8 cellular contexts compared by ENCODE assay signal in the genomic region with DNA sequence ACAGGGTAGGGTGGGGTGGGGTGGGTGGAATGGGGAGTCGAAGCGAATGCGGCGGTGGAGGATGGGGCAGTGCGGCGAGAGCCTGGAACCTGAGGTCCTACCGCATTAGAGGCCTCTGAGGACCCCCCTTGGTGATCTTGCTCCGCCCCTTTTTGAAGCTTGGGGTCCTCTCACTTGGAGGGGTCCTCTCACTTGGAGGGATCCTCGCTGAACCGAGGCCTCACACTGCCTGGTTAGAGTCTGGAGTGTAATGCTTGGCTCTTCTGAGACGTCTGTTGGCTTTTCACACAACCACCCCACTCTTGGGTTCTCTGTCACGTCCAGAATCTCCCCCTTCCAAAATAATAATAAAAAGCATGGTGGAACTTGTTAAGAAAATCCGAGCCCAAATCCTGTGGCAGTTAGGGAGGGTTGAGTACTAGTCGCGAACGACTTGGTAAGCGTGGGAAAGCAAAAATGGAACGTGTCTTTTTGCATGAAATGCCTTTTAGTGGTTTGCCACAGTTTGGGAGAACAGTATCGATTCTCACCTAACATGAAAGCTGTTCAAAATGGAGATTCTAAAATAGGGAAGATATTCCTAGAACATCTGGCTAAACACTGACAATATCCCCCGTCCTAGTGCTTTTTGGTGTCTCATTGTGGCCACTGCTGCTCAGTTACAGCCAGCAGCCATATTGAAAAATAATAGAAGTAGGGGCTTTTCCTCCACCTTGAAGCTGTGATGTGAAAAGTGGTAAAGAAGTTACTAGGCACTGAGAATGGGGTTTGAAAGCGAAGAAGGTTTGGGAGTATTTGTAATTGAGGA. TPM values are rescaled to one million over a fixed set of nuclear protein-coding genes. Genes with fewer than 3 reads are reported as not detected.
A peak's percentile ranks its signal among the peaks of the same experiment; 100 is the strongest.
DNase-seq lines count a peak whose midpoint lies in the region; TF ChIP-seq lines count a peak whose summit lies in the region.

No MANE protein-coding gene starts in this region.

- H3K27me3 ChIP-seq in endocrine pancreas (ENCODE audit: control insufficient read depth, insufficient read depth, low read length) = no peaks in the 10 kb centered on the region
- no peaks in the 10 kb centered on the region for H3K27me3 ChIP-seq in neutrophil

- peak overlapping the region; percentile 59 for H3K27ac ChIP-seq in OCI-LY7 (ENCODE audit: low read depth, low read length, poor library complexity, severe bottlenecking)
- H3K27ac ChIP-seq in neutrophil = peak overlapping the region; percentile 98

- CTCF ChIA-PET in OCI-LY7 (lab: Charles Lee; ENCODE audit: unreplicated experiment) = no interaction called here

- H3K4me1 ChIP-seq in OCI-LY7 (ENCODE audit: insufficient read depth, low read length, poor library complexity, severe bottlenecking) = peaks cover 18% of the 10 kb centered on the region
- H3K4me1 ChIP-seq in endocrine pancreas (ENCODE audit: control insufficient read depth, insufficient read depth, low read length) = no peaks in the 10 kb centered on the region
- peaks cover 13 to 15% of the 10 kb centered on the region in 2 experiments for H3K4me1 ChIP-seq in neutrophil (ENCODE audit: control insufficient read depth in 1 of 2, insufficient read depth in 1 of 2, low read depth in 1 of 2, low read length in 1 of 2)

- intact Hi-C loops in OCI-LY7 (cut with micrococcal nuclease; ENCODE audit: unreplicated experiment) = loop anchor here (1.0 to 5.0 kb wide), 3 partner anchors 70 to 139 kb away; no protein-coding TSS in a partner anchor

- peak overlapping the region; percentile 15; the same call in 1 of the 2 replicates for H2AFZ ChIP-seq in OCI-LY7 (ENCODE audit: low read length)

- H3K9ac ChIP-seq in endocrine pancreas (ENCODE audit: control insufficient read depth, insufficient read depth, low read length) = peak overlapping the region; percentile 95

- H3K4me2 ChIP-seq in OCI-LY7 (ENCODE audit: low read length) = peak overlapping the region; percentile 86

- H3K79me2 ChIP-seq in OCI-LY7 (ENCODE audit: insufficient read depth, low read depth, low read length) = peaks cover 48% of the 10 kb centered on the region

- no peaks in the 10 kb centered on the region for H3K9me2 ChIP-seq in OCI-LY7 (ENCODE audit: insufficient read depth, low read length)

- DNase-seq in NK-92 treated with Interleukin-12 subunit alpha and Interleukin-12 subunit beta, amount 100 ng/mL, for 24 hours (lab: John Stamatoyannopoulos, UW) = peak; percentile 14
- DNase-seq in NK-92 (lab: John Stamatoyannopoulos, UW; ENCODE audit: unreplicated experiment) = no peak
- DNase-seq in OCI-LY7 (ENCODE audit: low spot score) = no peak
- DNase-seq in cerebellum (ENCODE audit: low spot score) = no peak
- DNase-seq in germinal center (ENCODE audit: low spot score) = no peak
- no peak for DNase-seq in NOMO-1 treated with DMSO at 0.1 percent for 48 hours (lab: John Stamatoyannopoulos, UW; ENCODE audit: unreplicated experiment)

- H3K36me3 ChIP-seq in OCI-LY7 (ENCODE audit: insufficient read depth, low read length) = peaks cover 38% of the 10 kb centered on the region
- H3K36me3 ChIP-seq in endocrine pancreas (ENCODE audit: control insufficient read depth, insufficient read depth, low read length) = no peaks in the 10 kb centered on the region
- H3K36me3 ChIP-seq in neutrophil = peaks cover 13% of the 10 kb centered on the region

- BruUV-seq in OCI-LY7 (replicated peaks; lab: Mats Ljungman, UMichigan) = TSS peak; percentile 57

- TF ChIP-seq CTCF in OCI-LY7 (conservative IDR thresholded peaks at IDR 0.05; ENCODE audit: low read length) (no peak), neutrophil (IDR thresholded peaks at IDR 0.05) (no peak)

- no peaks in the 10 kb centered on the region for H4K20me1 ChIP-seq in OCI-LY7 (ENCODE audit: insufficient read depth, low read length)

- POLR2A ChIA-PET in OCI-LY7 (lab: Charles Lee) = interaction anchor here (0.7 to 2.2 kb wide), 11 partner anchors 8 to 530 kb away, joined by 3 to 6 read pairs (median 3); a partner anchor contains a TSS

- H3K9me3 ChIP-seq in OCI-LY7 (ENCODE audit: low read length) (no peaks in the 10 kb centered on the region), endocrine pancreas (ENCODE audit: control insufficient read depth, low read length) (no peaks in the 10 kb centered on the region), neutrophil (no peaks in the 10 kb centered on the region)

- H3K4me3 ChIP-seq in OCI-LY7 (ENCODE audit: low read depth, low read length, poor library complexity, severe bottlenecking) (peak overlapping the region; percentile 95), endocrine pancreas (ENCODE audit: control insufficient read depth, insufficient read depth, low read length) (peak overlapping the region; percentile 90), neutrophil (ENCODE audit: low read depth in 1 of 2, low read length in 1 of 2) (peak overlapping the region; percentile 81 to 83)

RNA-seq across cellular contexts. Expression of a gene that starts 0.8 kb away (rescaled TPM):
- total RNA-seq in OCI-LY7 (2014; rRNA removed; shearing (Covaris generic)) = 77.3 and 83.6 TPM in 2 replicates
- 78.9 and 86.9 TPM in 2 replicates for total RNA-seq in OCI-LY7 (2022)
- total RNA-seq in cerebellum = 49.8 TPM
